In the genomic region with DNA sequence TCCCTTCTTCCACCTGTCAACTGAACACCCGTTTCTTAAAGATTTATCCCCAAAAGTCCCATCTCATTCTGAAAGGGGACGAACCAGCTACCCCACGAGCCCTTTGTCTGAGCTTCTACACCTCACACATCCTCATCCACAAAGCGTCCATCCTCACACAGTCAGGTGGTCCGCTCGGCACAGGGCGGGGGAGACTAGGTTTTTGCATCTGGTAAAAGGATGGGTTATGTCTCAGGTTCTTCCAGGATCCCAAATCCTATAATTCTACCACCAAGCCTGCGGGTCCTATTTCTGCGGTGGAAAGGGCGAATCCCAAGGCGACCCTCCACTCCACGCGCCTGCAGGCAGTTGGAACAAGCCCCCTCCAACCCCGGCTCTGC, we compare ENCODE assay signal across 7 cellular contexts. TPM values are rescaled to one million over a fixed set of nuclear protein-coding genes. Genes with fewer than 3 reads are reported as not detected.
DNase-seq lines count a peak whose midpoint lies in the region; ATAC-seq and TF ChIP-seq lines count a peak whose summit lies in the region.

No MANE protein-coding gene starts in this region.

- no peaks in the 10 kb centered on the region for H3K9me2 ChIP-seq in hepatocyte (replicated peaks; ENCODE audit: insufficient read depth)

- H3K4me3 Mint-ChIP-seq in activated T-cell treated with anti-CD3 and anti-CD28 coated beads, Interleukin-2, amount 50 U/mL, for 72 hours, result peak overlapping the region; percentile 97 to 99

- H3F3A ChIP-seq in smooth muscle cell (ENCODE audit: low read depth), result no peaks in the 10 kb centered on the region

- H3K4me1 ChIP-seq in hepatocyte (ENCODE audit: insufficient read depth) (peaks cover 9% of the 10 kb centered on the region), smooth muscle cell (ENCODE audit: low read depth) (peaks cover 13% of the 10 kb centered on the region)

- peak overlapping the region; percentile 88 for H3K4me2 ChIP-seq in hepatocyte
- peak overlapping the region; percentile 90 for H3K4me2 ChIP-seq in smooth muscle cell

- peaks cover 2 to 5% of the 10 kb centered on the region in 2 donors for H3K36me3 Mint-ChIP-seq in activated T-cell treated with anti-CD3 and anti-CD28 coated beads, Interleukin-2, amount 50 U/mL, for 72 hours (ENCODE audit: insufficient read depth in 2 of 2)

- H3K4me3 ChIP-seq in hepatocyte, result peak overlapping the region; percentile 89
- peak overlapping the region; percentile 92 for H3K4me3 ChIP-seq in smooth muscle cell

- H3K27me3 Mint-ChIP-seq in activated T-cell treated with anti-CD3 and anti-CD28 coated beads, Interleukin-2, amount 50 U/mL, for 72 hours (ENCODE audit: low read depth), result no peaks in the 10 kb centered on the region

- peaks cover 3% of the 10 kb centered on the region for H4K20me1 ChIP-seq in hepatocyte (ENCODE audit: insufficient read depth, poor library complexity, severe bottlenecking)
- H4K20me1 ChIP-seq in smooth muscle cell (ENCODE audit: low read depth), result peaks cover 40% of the 10 kb centered on the region

- H3K79me2 ChIP-seq in hepatocyte, result peaks cover 48% of the 10 kb centered on the region
- H3K79me2 ChIP-seq in smooth muscle cell (ENCODE audit: low read depth), result peaks cover 52% of the 10 kb centered on the region

- TF ChIP-seq CTCF in hepatocyte (IDR thresholded peaks at IDR 0.05; ENCODE audit: poor library complexity) (no peak), smooth muscle cell (IDR thresholded peaks at IDR 0.05; ENCODE audit: borderline replicate concordance, insufficient read depth, poor library complexity, severe bottlenecking) (no peak)

- peaks cover 39% of the 10 kb centered on the region for H3K4me1 Mint-ChIP-seq in activated T-cell treated with anti-CD3 and anti-CD28 coated beads, Interleukin-2, amount 50 U/mL, for 72 hours (ENCODE audit: low read depth)

- peak overlapping the region; percentile 77 for H2AFZ ChIP-seq in hepatocyte
- peak overlapping the region; percentile 69 for H2AFZ ChIP-seq in smooth muscle cell (ENCODE audit: low read depth)

- H3K9me3 ChIP-seq in hepatocyte (ENCODE audit: low read depth) (no peaks in the 10 kb centered on the region), smooth muscle cell (replicated peaks; ENCODE audit: low read depth) (no peaks in the 10 kb centered on the region)

- no peaks in the 10 kb centered on the region for H3K9me3 Mint-ChIP-seq in activated T-cell treated with anti-CD3 and anti-CD28 coated beads, Interleukin-2, amount 50 U/mL, for 72 hours

- H3K36me3 ChIP-seq in hepatocyte (replicated peaks; ENCODE audit: insufficient read depth, low read depth), result no peaks in the 10 kb centered on the region
- H3K36me3 ChIP-seq in smooth muscle cell (ENCODE audit: low read depth), result no peaks in the 10 kb centered on the region

- H3K27me3 ChIP-seq in hepatocyte (peaks cover 17% of the 10 kb centered on the region), smooth muscle cell (ENCODE audit: low read depth) (no peaks in the 10 kb centered on the region)

- peak overlapping the region; percentile 90 for H3K9ac ChIP-seq in smooth muscle cell (ENCODE audit: low read depth)

- DNase-seq in activated T-cell treated with anti-CD3 and anti-CD28 coated beads, Interleukin-2, amount 50 U/mL, for 72 hours, result peak; percentile 9 to 14
- DNase-seq in hepatocyte (ENCODE audit: low spot score) (no peak), smooth muscle cell (lab: John Stamatoyannopoulos, UW; ENCODE audit: unreplicated experiment) (no peak), NOMO-1 treated with DMSO at 0.1 percent for 48 hours (lab: John Stamatoyannopoulos, UW; ENCODE audit: unreplicated experiment) (no peak)

- peak; percentile 33 for ATAC-seq in GM18505 (IDR thresholded peaks at IDR 0.05; ENCODE audit: unreplicated experiment)
- ATAC-seq in HG03280 (IDR thresholded peaks at IDR 0.05; ENCODE audit: unreplicated experiment), result peak; percentile 17
- ATAC-seq in activated T-cell treated with anti-CD3 and anti-CD28 coated beads, Interleukin-2, amount 50 U/mL, for 72 hours (replicated peaks in 1 of 2), result peak; percentile 20 to 27
- no peak for ATAC-seq in GM19463 (IDR thresholded peaks at IDR 0.05; ENCODE audit: unreplicated experiment)

- peak overlapping the region; percentile 96 for H3K27ac Mint-ChIP-seq in activated T-cell treated with anti-CD3 and anti-CD28 coated beads, Interleukin-2, amount 50 U/mL, for 72 hours

- H3K27ac ChIP-seq in hepatocyte (no peak overlapping the region), smooth muscle cell (ENCODE audit: low read depth) (no peak overlapping the region)

- no peak for TF ChIP-seq POLR2A in GM18505 (IDR thresholded peaks at IDR 0.05; ENCODE audit: borderline replicate concordance, extremely low read depth, insufficient read depth, insufficient read length)

- 2% methylated on average over 14 of the region's 14 CpGs for WGBS in hepatocyte (ENCODE audit: low lambda C conversion rate, missing lambda C conversion rate)
- WGBS in smooth muscle cell (ENCODE audit: low lambda C conversion rate), result 3% methylated on average over 14 of the region's 14 CpGs

RNA-seq across cellular contexts. Expression of gene GFOD2, which starts 0.5 kb away (rescaled TPM):
- total RNA-seq in activated T-cell treated with anti-CD3 and anti-CD28 coated beads, Interleukin-2, amount 50 U/mL, for 72 hours, result 10 to 100 TPM; 11.3 to 11.6 TPM
- total RNA-seq in hepatocyte, result 9.8 and 10.4 TPM in 2 replicates
- polyA plus RNA-seq in hepatocyte, result 7.5 and 12.4 TPM in 2 replicates
- 10.6 and 15.1 TPM in 2 replicates for total RNA-seq in smooth muscle cell
- polyA plus RNA-seq in smooth muscle cell, result 15.0 and 24.0 TPM in 2 replicates

RNA-seq across cellular contexts. Expression of gene C16orf86, which starts 52.0 kb away (rescaled TPM):
- total RNA-seq in activated T-cell treated with anti-CD3 and anti-CD28 coated beads, Interleukin-2, amount 50 U/mL, for 72 hours, result 1 to 10 TPM; 4.9 to 5.9 TPM
- 1.7 and 2.3 TPM in 2 replicates for total RNA-seq in hepatocyte
- 3.4 and 4.1 TPM in 2 replicates for polyA plus RNA-seq in hepatocyte
- 3.4 and 6.9 TPM in 2 replicates for total RNA-seq in smooth muscle cell
- 3.9 and 8.5 TPM in 2 replicates for polyA plus RNA-seq in smooth muscle cell

RNA-seq across cellular contexts. Expression of gene ENKD1, which starts 52.1 kb away (rescaled TPM):
- 10 to 100 TPM; 12.0 to 18.3 TPM for total RNA-seq in activated T-cell treated with anti-CD3 and anti-CD28 coated beads, Interleukin-2, amount 50 U/mL, for 72 hours
- total RNA-seq in hepatocyte (8.3 and 10.2 TPM in 2 replicates), smooth muscle cell (8.2 and 9.8 TPM in 2 replicates)
- polyA plus RNA-seq in hepatocyte (13.1 and 16.0 TPM in 2 replicates), smooth muscle cell (14.2 and 19.0 TPM in 2 replicates)

RNA-seq across cellular contexts. Expression of gene PARD6A, which starts 57.9 kb away (rescaled TPM):
- total RNA-seq in activated T-cell treated with anti-CD3 and anti-CD28 coated beads, Interleukin-2, amount 50 U/mL, for 72 hours, result 1 to 10 TPM; 7.2 to 9.2 TPM
- total RNA-seq in hepatocyte, result 1.1 and 1.4 TPM in 2 replicates
- polyA plus RNA-seq in hepatocyte, result 1.8 and 3.0 TPM in 2 replicates
- 0.36 TPM in 1 of 2 replicates, not detected in the other for total RNA-seq in smooth muscle cell
- 0.58 and 2.0 TPM in 2 replicates for polyA plus RNA-seq in smooth muscle cell

RNA-seq across cellular contexts. Expression of gene ACD, which starts 58.6 kb away (rescaled TPM):
- 10 to 100 TPM; 53.6 to 73.0 TPM for total RNA-seq in activated T-cell treated with anti-CD3 and anti-CD28 coated beads, Interleukin-2, amount 50 U/mL, for 72 hours
- total RNA-seq in hepatocyte (17.1 and 18.5 TPM in 2 replicates), smooth muscle cell (16.5 and 21.9 TPM in 2 replicates)
- polyA plus RNA-seq in hepatocyte (26.3 and 28.5 TPM in 2 replicates), smooth muscle cell (31.7 and 45.2 TPM in 2 replicates)

Comparison
In these comparisons a context has a peak if more than half of its experiments do, and no peak if none do; other contexts are left out.
1. DNase-seq: peak in activated T-cell treated with anti-CD3 and anti-CD28 coated beads, Interleukin-2, amount 50 U/mL, for 72 hours (2 of 2); none in hepatocyte (single experiment), smooth muscle cell (single experiment) and NOMO-1 treated with DMSO at 0.1 percent for 48 hours (single experiment).